In the genomic region with DNA sequence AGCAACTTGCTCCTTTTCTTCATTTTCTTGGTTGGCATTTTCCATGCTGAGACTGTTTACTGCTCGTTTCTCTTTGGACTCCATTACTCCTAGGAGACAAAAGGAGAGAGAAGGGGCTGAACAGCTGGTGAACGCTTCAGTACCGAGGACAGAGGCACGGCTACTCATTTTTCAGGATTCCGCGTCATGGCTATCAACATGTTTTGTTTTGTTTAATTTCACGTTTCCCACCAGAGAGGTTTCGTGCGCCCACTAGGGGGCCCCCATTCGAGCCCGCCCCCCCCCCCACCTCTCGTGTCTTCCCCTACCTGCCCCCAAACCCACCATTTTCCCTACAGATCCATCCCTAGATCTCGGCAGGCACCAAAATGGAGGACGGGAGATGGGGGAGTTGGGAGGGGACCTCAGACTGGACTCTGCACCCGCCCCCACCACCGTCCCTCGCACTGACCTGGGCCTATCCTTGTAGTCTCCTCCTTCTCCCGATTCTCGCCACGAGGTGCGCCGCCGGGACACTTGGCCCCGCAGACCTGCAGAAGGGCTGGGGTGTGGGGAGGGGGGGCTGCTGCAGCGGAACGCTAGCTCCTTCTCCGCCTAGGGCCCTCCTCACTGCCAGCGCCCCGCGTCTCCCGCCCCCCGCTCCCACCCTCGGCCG, we compare ENCODE assay signal across 8 cellular contexts. TPM values are rescaled to one million over a fixed set of nuclear protein-coding genes. Genes with fewer than 3 reads are reported as not detected.
DNase-seq lines count a peak whose midpoint lies in the region; ATAC-seq, FAIRE-seq and TF ChIP-seq lines count a peak whose summit lies in the region.

No MANE protein-coding gene starts in this region.

- H3K9me3 ChIP-seq in K562 (replicated peaks; ENCODE audit: control insufficient read depth, insufficient read depth, low read depth, low read length): no peaks in the 10 kb centered on the region

- no peaks in the 10 kb centered on the region for H3K9me1 ChIP-seq in K562 (ENCODE audit: control insufficient read depth, insufficient read depth, low read length)

- BruUV-seq in K562 (replicated peaks; lab: Mats Ljungman, UMichigan): no TSS peak

- H3K27ac ChIP-seq in K562 (ENCODE audit: extremely low read depth, low read depth, low read length): no peak overlapping the region

- no peak overlapping the region for H3K4me3 ChIP-seq in K562
- H3K4me3 ChIP-seq in kidney epithelial cell (ENCODE audit: low read depth, low read length): peak overlapping the region; percentile 31

- H3K27me3 Mint-ChIP-seq in type B pancreatic cell: peaks cover 6% of the 10 kb centered on the region

- H3K27ac Mint-ChIP-seq in type B pancreatic cell: no peak overlapping the region

- TF ChIP-seq RAD21 in K562 (CRISPR knock-in tag; conservative IDR thresholded peaks at IDR 0.05 in 1 of 2, IDR thresholded peaks at IDR 0.05 in 1 of 2): no peak

- ATAC-seq in K562: no peak

- 24% methylated on average over 9 of the region's 34 CpGs for WGBS in K562 (ENCODE audit: insufficient coverage, low coverage, missing lambda C conversion rate)

- DNase-seq in DMS79 treated with DMSO at 0.1 percent for 48 hours (lab: John Stamatoyannopoulos, UW) (peak; percentile 64), NCI-H1694 treated with DMSO at 0.1 percent for 48 hours (lab: John Stamatoyannopoulos, UW) (peak; percentile 22), K562 (ENCODE audit: extremely low read depth in 1 of 4, low spot score in 3 of 4) (peak in 2 of 4 experiments; percentile 14 to 21), kidney epithelial cell (ENCODE audit: low read depth) (no peak), type B pancreatic cell (ENCODE audit: extremely low spot score, unreplicated experiment) (no peak), AML-193 (lab: John Stamatoyannopoulos, UW) (no peak), activated gamma-delta T cell (lab: John Stamatoyannopoulos, UW) (no peak)
- no peak for DNase-seq in central memory CD4-positive, alpha-beta T cell

- no peak overlapping the region for H3K9ac ChIP-seq in K562 (ENCODE audit: insufficient read depth in 1 of 2, low read depth in 2 of 2, low read length in 2 of 2)

- peaks cover 0 to 8% of the 10 kb centered on the region in 2 experiments; a peak in 1 of 5 replicates for H3K4me1 ChIP-seq in K562 (replicated peaks in 1 of 2; ENCODE audit: control insufficient read depth in 2 of 2, insufficient read depth in 2 of 2, low read length in 2 of 2)

- no peak for TF ChIP-seq POLR2A in K562 (conservative IDR thresholded peaks at IDR 0.05)

- no peak overlapping the region for H3K4me2 ChIP-seq in K562 (ENCODE audit: insufficient read depth, low read length)

- H3K4me3 Mint-ChIP-seq in type B pancreatic cell: peak overlapping the region; percentile 82

- CTCF ChIA-PET in K562 (lab: Yijun Ruan, JAX; ENCODE audit: low intra/inter-chr PET ratio): no interaction called here

- peaks cover 8% of the 10 kb centered on the region for H3K9me3 Mint-ChIP-seq in type B pancreatic cell

- H2AFZ ChIP-seq in K562 (ENCODE audit: low read depth, low read length): no peak overlapping the region

- intact Hi-C loops in K562 (cut with micrococcal nuclease): no loop called here

- TF ChIP-seq EP300 in K562 (IDR thresholded peaks at IDR 0.05; ENCODE audit: low read length): no peak

- H3K36me3 Mint-ChIP-seq in type B pancreatic cell: no peaks in the 10 kb centered on the region

- no peaks in the 10 kb centered on the region for H3K79me2 ChIP-seq in K562 (ENCODE audit: control insufficient read depth, insufficient read depth, low read length)

- peaks cover 0 to 3% of the 10 kb centered on the region in 2 experiments; a peak in 1 of 5 replicates for H3K27me3 ChIP-seq in K562 (ENCODE audit: control insufficient read depth in 2 of 2, insufficient read depth in 2 of 2, low read length in 2 of 2)
- peaks cover 4% of the 10 kb centered on the region for H3K27me3 ChIP-seq in kidney epithelial cell (ENCODE audit: control insufficient read depth, insufficient read depth, low read length)

- in situ Hi-C loops in K562 (cut with MboI): no loop called here

- H3K36me3 ChIP-seq in K562 (ENCODE audit: control insufficient read depth, insufficient read depth, low read length) (no peaks in the 10 kb centered on the region), kidney epithelial cell (ENCODE audit: control insufficient read depth, insufficient read depth, low read length) (no peaks in the 10 kb centered on the region)

- POLR2A ChIA-PET in K562 (lab: Yijun Ruan, JAX): no interaction called here

- H4K20me1 ChIP-seq in K562 (replicated peaks; ENCODE audit: control insufficient read depth, insufficient read depth, low read length): no peaks in the 10 kb centered on the region

- TF ChIP-seq CTCF in K562 (IDR thresholded peaks at IDR 0.05 in 2 of 3, conservative IDR thresholded peaks at IDR 0.05 in 1 of 3; ENCODE audit: insufficient read depth in 2 of 3, low read depth in 1 of 3, low read length in 3 of 3) (no peak), kidney epithelial cell (IDR thresholded peaks at IDR 0.05; ENCODE audit: insufficient read depth, low read length, poor library complexity, severe bottlenecking) (peak; percentile 3), type B pancreatic cell (conservative IDR thresholded peaks at IDR 0.05) (peak; percentile 58)

- no peak for FAIRE-seq in K562 (lab: Jason Lieb, UNC)

- H3K4me1 Mint-ChIP-seq in type B pancreatic cell (ENCODE audit: unreplicated experiment): peaks cover 4% of the 10 kb centered on the region

TF ChIP-seq in K562, 482 proteins besides CTCF, POLR2A, EP300 and RAD21 (continues in another document):
- TF ChIP-seq ZNF184 (CRISPR knock-in tag; IDR thresholded peaks at IDR 0.05): no peak
- TF ChIP-seq, protein P1, sequence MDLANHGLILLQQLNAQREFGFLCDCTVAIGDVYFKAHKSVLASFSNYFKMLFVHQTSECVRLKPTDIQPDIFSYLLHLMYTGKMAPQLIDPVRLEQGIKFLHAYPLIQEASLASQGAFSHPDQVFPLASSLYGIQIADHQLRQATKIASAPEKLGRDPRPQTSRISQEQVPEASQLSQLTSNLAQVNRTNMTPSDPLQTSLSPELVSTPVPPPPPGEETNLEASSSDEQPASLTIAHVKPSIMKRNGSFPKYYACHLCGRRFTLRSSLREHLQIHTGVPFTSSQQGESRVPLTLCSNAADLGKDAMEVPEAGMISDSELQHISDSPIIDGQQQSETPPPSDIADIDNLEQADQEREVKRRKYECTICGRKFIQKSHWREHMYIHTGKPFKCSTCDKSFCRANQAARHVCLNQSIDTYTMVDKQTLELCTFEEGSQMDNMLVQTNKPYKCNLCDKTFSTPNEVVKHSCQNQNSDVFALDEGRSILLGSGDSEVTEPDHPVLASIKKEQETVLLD (IDR thresholded peaks at IDR 0.05): no peak

RNA-seq across cellular contexts. Expression of gene BEX1, which starts 0.7 kb away (rescaled TPM):
- total RNA-seq in K562 (2011; cell fraction: chromatin; rRNA removed; ENCODE audit: low replicate concordance): not detected in 2 replicates
- not detected in 2 replicates for total RNA-seq in K562 (2011; cell fraction: nucleolus; rRNA removed)
- total RNA-seq in K562 (2011; cell fraction: nucleoplasm; rRNA removed): not detected in 2 replicates
- total RNA-seq in K562 (2014; rRNA removed): not detected in 2 replicates
- total RNA-seq in K562 (2014; rRNA removed; fragmentation: Illumina TruSeq; extraction: Trizol): not detected in 2 replicates
- not detected in 2 replicates for total RNA-seq in K562 (2015; rRNA removed; fragmentation: Illumina TruSeq; extraction: Trizol)
- total RNA-seq in K562 (2021): not detected in 2 replicates
- polyA plus RNA-seq in K562 (2011; rRNA removed): not detected in 2 replicates
- not detected in 2 replicates for polyA plus RNA-seq in K562 (2011; cell fraction: cytosol; rRNA removed)
- polyA plus RNA-seq in K562 (2011; cell fraction: nucleus; rRNA removed): not detected in 2 replicates
- 0.15 TPM in 1 of 2 replicates, not detected in the other for polyA plus RNA-seq in K562 (2012)
- not detected in 2 replicates for polyA plus RNA-seq in K562 (2014; fragmentation: Illumina TruSeq; extraction: Trizol)
- polyA plus RNA-seq in K562 (2014; fragmentation: Nextera tagmentation; extraction: Ambion mirVana): not detected
- not detected in 2 replicates for polyA plus RNA-seq in K562 (2014; rRNA removed)
- polyA minus RNA-seq in K562 (2011; rRNA and poly(A)+ RNA removed): not detected in 2 replicates
- polyA minus RNA-seq in K562 (2011; cell fraction: cytosol; rRNA and poly(A)+ RNA removed): not detected in 2 replicates
- polyA minus RNA-seq in K562 (2011; cell fraction: nucleus; rRNA and poly(A)+ RNA removed): not detected in 2 replicates
- total RNA-seq in kidney epithelial cell: 27.9 and 40.2 TPM in 2 replicates
- total RNA-seq in type B pancreatic cell (ENCODE audit: low replicate concordance): 61.9 and 67.8 TPM in 2 replicates

RNA-seq across cellular contexts. Expression of gene NXF3, which starts 29.6 kb away (rescaled TPM):
- 0.95 and 1.6 TPM in 2 replicates for total RNA-seq in K562 (2011; cell fraction: chromatin; rRNA removed; ENCODE audit: low replicate concordance)
- total RNA-seq in K562 (2011; cell fraction: nucleolus; rRNA removed): 0.17 and 0.53 TPM in 2 replicates
- 0.66 and 0.99 TPM in 2 replicates for total RNA-seq in K562 (2011; cell fraction: nucleoplasm; rRNA removed)
- total RNA-seq in K562 (2014; rRNA removed) (not detected in 2 replicates), K562 (2014; rRNA removed; fragmentation: Illumina TruSeq; extraction: Trizol) (0.13 and 0.33 TPM in 2 replicates), K562 (2015; rRNA removed; fragmentation: Illumina TruSeq; extraction: Trizol) (0.23 TPM in 1 of 2 replicates, not detected in the other), K562 (2021) (0.40 TPM in 1 of 2 replicates, not detected in the other), kidney epithelial cell (not detected in 2 replicates), type B pancreatic cell (ENCODE audit: low replicate concordance) (0.19 and 0.27 TPM in 2 replicates)
- polyA plus RNA-seq in K562 (2011; rRNA removed) (0.28 and 1.2 TPM in 2 replicates), K562 (2014; fragmentation: Illumina TruSeq; extraction: Trizol) (0.15 and 0.21 TPM in 2 replicates), K562 (2014; fragmentation: Nextera tagmentation; extraction: Ambion mirVana) (under 1 TPM; 0.18 to 0.24 TPM), K562 (2014; rRNA removed) (0.33 and 1.5 TPM in 2 replicates)
- polyA plus RNA-seq in K562 (2011; cell fraction: cytosol; rRNA removed): 0.16 and 0.63 TPM in 2 replicates
- polyA plus RNA-seq in K562 (2011; cell fraction: nucleus; rRNA removed): 4.5 and 4.6 TPM in 2 replicates
- polyA plus RNA-seq in K562 (2012): 0.13 and 1.5 TPM in 2 replicates
- polyA minus RNA-seq in K562 (2011; rRNA and poly(A)+ RNA removed): 0.27 and 0.28 TPM in 2 replicates
- not detected in 2 replicates for polyA minus RNA-seq in K562 (2011; cell fraction: cytosol; rRNA and poly(A)+ RNA removed)
- 0.78 TPM in 1 of 2 replicates, not detected in the other for polyA minus RNA-seq in K562 (2011; cell fraction: nucleus; rRNA and poly(A)+ RNA removed)

Comparison
In these comparisons a context has a peak if more than half of its experiments do, and no peak if none do; other contexts are left out.
1. DNase-seq: peak in DMS79 treated with DMSO at 0.1 percent for 48 hours (single experiment) and NCI-H1694 treated with DMSO at 0.1 percent for 48 hours (single experiment); none in kidney epithelial cell (single experiment), type B pancreatic cell (single experiment), central memory CD4-positive, alpha-beta T cell (single experiment), AML-193 (0 of 2) and activated gamma-delta T cell (single experiment).
2. CTCF ChIP-seq: peak in kidney epithelial cell (single experiment) and type B pancreatic cell (single experiment); none in K562 (0 of 3).
3. RNA of gene BEX1, which starts 0.7 kb away (total RNA-seq): 61.9 to 67.8 TPM in type B pancreatic cell and 27.9 to 40.2 TPM in kidney epithelial cell; not detected in K562; every median in the first group is over 10 times any median in the second.